9 cellular contexts compared by ENCODE assay signal in the genomic region with DNA sequence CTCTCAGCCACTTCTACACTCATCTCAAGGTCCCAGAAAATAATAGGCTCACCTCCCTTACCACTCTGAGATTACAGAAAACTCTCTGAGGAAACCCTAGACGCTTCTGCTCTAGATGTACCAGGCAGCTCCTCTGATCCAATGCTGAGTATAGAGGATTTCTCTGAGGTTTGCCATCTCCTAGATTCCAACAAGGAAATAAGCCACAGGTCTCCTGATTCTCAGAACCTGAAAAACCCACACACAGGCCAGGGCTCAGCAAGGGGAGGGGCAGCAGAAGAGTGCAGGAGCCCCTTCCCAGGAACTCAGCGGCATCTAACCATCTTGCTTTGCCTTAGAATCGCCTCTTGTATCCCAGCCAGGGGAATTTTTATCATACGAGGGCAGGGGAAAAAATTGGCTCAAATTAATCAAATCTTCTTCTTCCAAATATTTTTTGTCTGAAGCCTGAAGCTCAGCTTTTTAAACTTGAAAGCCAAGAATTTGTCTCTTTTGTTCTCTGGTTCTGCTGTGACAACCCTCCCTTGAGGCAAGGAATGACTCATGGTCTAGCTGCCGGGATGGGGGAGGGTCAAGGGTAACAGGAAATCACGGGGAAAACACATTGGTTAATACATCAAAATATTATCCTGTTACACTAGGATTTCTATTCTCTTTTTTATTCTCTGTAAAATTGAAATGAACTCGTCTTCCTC. TPM values are rescaled to one million over a fixed set of nuclear protein-coding genes. Genes with fewer than 3 reads are reported as not detected.
A peak's percentile ranks its signal among the peaks of the same experiment; 100 is the strongest.
DNase-seq lines count a peak whose midpoint lies in the region; TF ChIP-seq lines count a peak whose summit lies in the region.
"Had no signal": no experiment of that assay in that cellular context is flagged by ENCODE, and none has a peak within 500 bp of the region (broad histone marks: within the 10 kb centered on the region; RNA-seq: fewer than 3 reads in every experiment).

No MANE protein-coding gene starts in this region.

- no peaks in the 10 kb centered on the region for H3K27me3 ChIP-seq in BLaER1 treated with 17β-estradiol and CSF1 and Interleukin-3, amounts not matched to agents 10 nM and 100 nM
- H3K27me3 ChIP-seq in kidney epithelial cell (ENCODE audit: control insufficient read depth, insufficient read depth, low read length) (no peaks in the 10 kb centered on the region), subcutaneous abdominal adipose tissue (ENCODE audit: control insufficient read depth in 5 of 5, insufficient read depth in 4 of 5, low read length in 5 of 5) (no peaks in the 10 kb centered on the region)

- TF ChIP-seq CTCF in GM20000 (IDR thresholded peaks at IDR 0.05; ENCODE audit: extremely low read depth, missing control alignments) (no peak), NB4 (IDR thresholded peaks at IDR 0.05; ENCODE audit: low read depth, low read length) (no peak), brain (conservative IDR thresholded peaks at IDR 0.05) (no peak), kidney epithelial cell (IDR thresholded peaks at IDR 0.05; ENCODE audit: insufficient read depth, low read length, poor library complexity, severe bottlenecking) (no peak)

- peak overlapping the region; percentile 63 to 89 (median 84) for H3K27ac ChIP-seq in BLaER1 treated with 17β-estradiol and CSF1 and Interleukin-3, amounts not matched to agents 10 nM and 100 nM
- peak overlapping the region; percentile 73 for H3K27ac ChIP-seq in subcutaneous abdominal adipose tissue (ENCODE audit: low read depth, low read length)
- H3K27ac ChIP-seq: HL-60 had no signal

- peak overlapping the region; percentile 48 to 75 (median 68) for H3K9ac ChIP-seq in BLaER1 treated with 17β-estradiol and CSF1 and Interleukin-3, amounts not matched to agents 10 nM and 100 nM
- peak overlapping the region in 3 of 5 donors; percentile 10 to 36 (median 14) for H3K9ac ChIP-seq in subcutaneous abdominal adipose tissue (ENCODE audit: low read length in 5 of 5)

- peaks cover 0 to 27% (median 9%) of the 10 kb centered on the region in 5 experiments for H3K9me3 Mint-ChIP-seq in brain

- H3K4me3 Mint-ChIP-seq in brain, result peak overlapping the region in 3 of 5 experiments; percentile 28 to 55 (median 33)

- peaks cover 0 to 19% (median 0%) of the 10 kb centered on the region in 11 experiments; a peak in 1 of 22 replicates for H3K36me3 ChIP-seq in BLaER1 treated with 17β-estradiol and CSF1 and Interleukin-3, amounts not matched to agents 10 nM and 100 nM
- H3K36me3 ChIP-seq in kidney epithelial cell (ENCODE audit: control insufficient read depth, insufficient read depth, low read length) (no peaks in the 10 kb centered on the region), subcutaneous abdominal adipose tissue (ENCODE audit: control insufficient read depth in 5 of 5, insufficient read depth in 5 of 5, low read length in 5 of 5) (no peaks in the 10 kb centered on the region)

- H4K20me1 ChIP-seq in BLaER1 treated with 17β-estradiol and CSF1 and Interleukin-3, amounts not matched to agents 10 nM and 100 nM, result no peaks in the 10 kb centered on the region

- DNase-seq in GM20000 (ENCODE audit: low spot score) (peak; percentile 30), NB4 (ENCODE audit: low read depth) (peak; percentile 68), kidney epithelial cell (ENCODE audit: low read depth) (peak; percentile 38), NCI-H2029 (lab: John Stamatoyannopoulos, UW) (no peak), HuH-7 (ENCODE audit: low spot score) (no peak)

- H3K27me3 Mint-ChIP-seq in brain, result peaks cover 9% of the 10 kb centered on the region

- no peak for TF ChIP-seq POLR2A in NB4 (IDR thresholded peaks at IDR 0.05; ENCODE audit: extremely low read depth, insufficient read length)

- peaks cover 14 to 34% (median 20%) of the 10 kb centered on the region in 10 experiments for H3K4me1 ChIP-seq in BLaER1 treated with 17β-estradiol and CSF1 and Interleukin-3, amounts not matched to agents 10 nM and 100 nM
- H3K4me1 ChIP-seq in subcutaneous abdominal adipose tissue (ENCODE audit: control insufficient read depth in 5 of 5, insufficient read depth in 5 of 5, low read length in 5 of 5), result peaks cover 4 to 26% (median 16%) of the 10 kb centered on the region in 5 donors

- peak overlapping the region in 4 of 5 experiments; percentile 66 to 94 (median 88) for H3K27ac Mint-ChIP-seq in brain

- H3K9me3 ChIP-seq in BLaER1 treated with 17β-estradiol and CSF1 and Interleukin-3, amounts not matched to agents 10 nM and 100 nM (replicated peaks in 1 of 11), result peaks cover 7 to 46% (median 27%) of the 10 kb centered on the region in 11 experiments; a peak in 16 of 22 replicates
- H3K9me3 ChIP-seq in subcutaneous abdominal adipose tissue (ENCODE audit: control insufficient read depth in 5 of 5, low read length in 5 of 5), result peaks cover 0 to 13% (median 6%) of the 10 kb centered on the region in 5 donors

- peaks cover 3% of the 10 kb centered on the region for H3K36me3 Mint-ChIP-seq in brain

- peaks cover 28% of the 10 kb centered on the region for H3K4me1 Mint-ChIP-seq in brain

- peak overlapping the region; percentile 59 to 92 (median 76) for H3K4me2 ChIP-seq in BLaER1 treated with 17β-estradiol and CSF1 and Interleukin-3, amounts not matched to agents 10 nM and 100 nM

- H3K4me3 ChIP-seq in BLaER1 treated with 17β-estradiol and CSF1 and Interleukin-3, amounts not matched to agents 10 nM and 100 nM, result peak overlapping the region in 5 of 10 experiments; percentile 1 to 43 (median 9); a peak in 2 of 20 replicates
- H3K4me3 ChIP-seq in NB4 (ENCODE audit: low read depth, low read length) (no peak overlapping the region), kidney epithelial cell (ENCODE audit: low read depth, low read length) (no peak overlapping the region), subcutaneous abdominal adipose tissue (ENCODE audit: low read depth in 1 of 5, low read length in 5 of 5) (peak overlapping the region in 3 of 5 donors; percentile 12 to 30 (median 20))

RNA-seq across cellular contexts. Expression of gene GORAB, which starts 30.8 kb away (rescaled TPM):
- polyA plus RNA-seq in brain (ENCODE audit: insufficient read depth, low read depth, low replicate concordance), result 2.7 TPM
- 8.2 and 10.5 TPM in 2 replicates for total RNA-seq in kidney epithelial cell

Comparison
In these comparisons a context has a peak if more than half of its experiments do, and no peak if none do; other contexts are left out.
1. H3K4me3 ChIP-seq: peak in subcutaneous abdominal adipose tissue (3 of 5); none in NB4 (single experiment) and kidney epithelial cell (single experiment).
2. DNase-seq: peak in GM20000 (single experiment), NB4 (single experiment) and kidney epithelial cell (single experiment); none in NCI-H2029 (single experiment) and HuH-7 (single experiment).